Comparison of ENCODE assay signal across 22 cellular contexts in genomic region chr18:52160652-52161051, GRCh38.
DNase-seq lines count a peak whose midpoint lies in the region; ATAC-seq, FAIRE-seq and TF ChIP-seq lines count a peak whose summit lies in the region.
"Had no signal": no experiment of that assay in that cellular context is flagged by ENCODE, and none has a peak within 500 bp of the region (broad histone marks: within the 10 kb centered on the region; RNA-seq: fewer than 3 reads in every experiment).

No MANE protein-coding gene starts in this region.

- no peak overlapping the region for H3K9ac ChIP-seq in adipocyte (ENCODE audit: low read length)
- H3K9ac ChIP-seq: KMS-11 had no signal

- TF ChIP-seq CTCF in upper lobe of right lung (IDR thresholded peaks at IDR 0.05) (no peak), D721Med (IDR thresholded peaks at IDR 0.05; ENCODE audit: insufficient read depth, missing control alignments) (no peak)

- FAIRE-seq in D721Med (lab: Jason Lieb, UNC), result no peak
- FAIRE-seq: endothelial cell of umbilical vein, GM12878 had no signal

- peaks cover 25% of the 10 kb centered on the region for H3K9me3 ChIP-seq in adipocyte (ENCODE audit: control insufficient read depth, low read length)
- H3K9me3 ChIP-seq in upper lobe of right lung, result no peaks in the 10 kb centered on the region
- H3K9me3 ChIP-seq: Peyer's patch had no signal

- peak; percentile 23 for DNase-seq in NCI-H748 (lab: John Stamatoyannopoulos, UW; ENCODE audit: unreplicated experiment)
- DNase-seq in NCI-H748 treated with DMSO at 0.1 percent for 48 hours (lab: John Stamatoyannopoulos, UW), result no peak
- peak; percentile 13 for DNase-seq in adipocyte (ENCODE audit: low read depth)
- DNase-seq in iPS DF 19.7 (ENCODE audit: low read depth, low spot score), result peak; percentile 76
- no peak for DNase-seq in upper lobe of right lung
- DNase-seq in D721Med (ENCODE audit: insufficient read length, low spot score), result no peak
- no peak for DNase-seq in retina
- DNase-seq: 8988T; activated CD4-positive, alpha-beta T cell treated with anti-CD3 and anti-CD28 coated beads for 1 hour; activated CD8-positive, alpha-beta memory T cell treated with anti-CD3 and anti-CD28 coated beads, Interleukin-2, amount 50 U/mL, for 48 hours; CD4-positive, alpha-beta memory T cell; cerebellar nuclear complex; heart right ventricle; NCI-H1694; NCI-H446 treated with DMSO at 0.1 percent for 48 hours; Peyer's patch; substantia nigra had no signal

- H3K4me1 ChIP-seq in adipocyte (ENCODE audit: control insufficient read depth, insufficient read depth, low read length) (no peaks in the 10 kb centered on the region), upper lobe of right lung (no peaks in the 10 kb centered on the region)
- H3K4me1 ChIP-seq: heart right ventricle, Peyer's patch had no signal

- H3K36me3 ChIP-seq in adipocyte (ENCODE audit: control insufficient read depth, insufficient read depth, low read length, severe bottlenecking) (no peaks in the 10 kb centered on the region), upper lobe of right lung (no peaks in the 10 kb centered on the region)
- H3K36me3 ChIP-seq: heart right ventricle, Peyer's patch had no signal

- intact Hi-C loops in upper lobe of right lung (cut with DNase I), result no loop called here

- peak; percentile 69 for ATAC-seq in upper lobe of right lung
- ATAC-seq in GM18909 (IDR thresholded peaks at IDR 0.05; ENCODE audit: poor library complexity, unreplicated experiment), result no peak
- ATAC-seq: GM12878; heart right ventricle; natural killer cell treated with Interleukin-12 subunit alpha and Interleukin-12 subunit beta and Interleukin-15 and Interleukin-18, amount 100 ng/mL, for 72 hours had no signal

- H3K27ac ChIP-seq in upper lobe of right lung, result no peak overlapping the region
- H3K27ac ChIP-seq: heart right ventricle, KMS-11, Peyer's patch had no signal

- H3K4me3 ChIP-seq in adipocyte (ENCODE audit: low read length) (no peak overlapping the region), upper lobe of right lung (no peak overlapping the region)
- H3K4me3 ChIP-seq: GM12878, heart right ventricle, Peyer's patch had no signal

- H3K27me3 ChIP-seq in adipocyte (replicated peaks; ENCODE audit: control insufficient read depth, insufficient read depth, low read length), result no peaks in the 10 kb centered on the region
- H3K27me3 ChIP-seq in upper lobe of right lung, result no peaks in the 10 kb centered on the region
- H3K27me3 ChIP-seq: heart right ventricle, Peyer's patch had no signal

Comparison
In these comparisons a context has a peak if more than half of its experiments do, and no peak if none do; other contexts are left out.
1. DNase-seq: peak in NCI-H748 (single experiment), adipocyte (single experiment) and iPS DF 19.7 (single experiment); none in NCI-H748 treated with DMSO at 0.1 percent for 48 hours (single experiment), upper lobe of right lung (single experiment), D721Med (single experiment) and retina (single experiment).